8 cellular contexts compared by ENCODE assay signal in genomic region chr1:161763522-161764098, GRCh38. TPM values are rescaled to one million over a fixed set of nuclear protein-coding genes. Genes with fewer than 3 reads are reported as not detected.
DNase-seq lines count a peak whose midpoint lies in the region; ATAC-seq and TF ChIP-seq lines count a peak whose summit lies in the region.

No MANE protein-coding gene starts in this region.

- peaks cover 28% of the 10 kb centered on the region for H3K4me1 ChIP-seq in CD8-positive, alpha-beta T cell (ENCODE audit: insufficient read depth, low read length)
- no peaks in the 10 kb centered on the region for H3K4me1 ChIP-seq in H9 (ENCODE audit: insufficient read depth, low read length)
- H3K4me1 ChIP-seq in trophoblast cell (ENCODE audit: control insufficient read depth in 1 of 2, insufficient read depth in 2 of 2, low read length in 2 of 2) = peaks cover 0 to 1% of the 10 kb centered on the region in 2 experiments

- H4K8ac ChIP-seq in H9 (replicated peaks; ENCODE audit: insufficient read length, low read depth, low read length) (no peak overlapping the region), trophoblast cell (ENCODE audit: low read depth, low read length) (no peak overlapping the region)

- H3K4me3 ChIP-seq in CD8-positive, alpha-beta T cell (ENCODE audit: low read depth, low read length) = no peak overlapping the region
- H3K4me3 ChIP-seq in trophoblast cell (ENCODE audit: low read depth, low read length) = no peak overlapping the region

- H3K23ac ChIP-seq in H9 (ENCODE audit: insufficient read length, low read depth, low read length) (no peak overlapping the region), trophoblast cell (ENCODE audit: low read length) (no peak overlapping the region)

- H4K20me1 ChIP-seq in H9 (ENCODE audit: control insufficient read depth, insufficient read depth, insufficient read length) = no peaks in the 10 kb centered on the region

- no peaks in the 10 kb centered on the region for H3K36me3 ChIP-seq in CD8-positive, alpha-beta T cell (ENCODE audit: insufficient read depth, low read length)
- peaks cover under 1 to 1% of the 10 kb centered on the region in 2 experiments for H3K36me3 ChIP-seq in trophoblast cell (ENCODE audit: control insufficient read depth in 1 of 2, insufficient read depth in 2 of 2, low read length in 2 of 2)

- peak; percentile 66 for ATAC-seq in CD8-positive, alpha-beta T cell
- peak; percentile 45 for ATAC-seq in central memory CD8-positive, alpha-beta T cell (replicated peaks; ENCODE audit: extremely low read depth, poor library complexity, severe bottlenecking)
- no peak for ATAC-seq in GM19397 (IDR thresholded peaks at IDR 0.05; ENCODE audit: unreplicated experiment)

- no peak overlapping the region for H4K12ac ChIP-seq in trophoblast cell (ENCODE audit: low read depth, low read length)

- H3K27me3 ChIP-seq in CD8-positive, alpha-beta T cell (ENCODE audit: insufficient read depth, low read length) = no peaks in the 10 kb centered on the region
- H3K27me3 ChIP-seq in H9 (ENCODE audit: insufficient read depth, low read length) (no peaks in the 10 kb centered on the region), trophoblast cell (ENCODE audit: insufficient read depth, low read length) (no peaks in the 10 kb centered on the region)

- no peaks in the 10 kb centered on the region for H3K9me3 Mint-ChIP-seq in CD8-positive, alpha-beta T cell
- no peaks in the 10 kb centered on the region; a peak in 1 of 5 replicates for H3K9me3 Mint-ChIP-seq in H9
- H3K9me3 Mint-ChIP-seq in central memory CD8-positive, alpha-beta T cell = no peaks in the 10 kb centered on the region

- no peak overlapping the region for H3K56ac ChIP-seq in H9 (ENCODE audit: insufficient read length, low read depth, low read length)

- no peak overlapping the region for H3K18ac ChIP-seq in H9 (ENCODE audit: insufficient read length, low read depth, low read length)
- no peak overlapping the region for H3K18ac ChIP-seq in trophoblast cell (ENCODE audit: low read length)

- DNase-seq in CD8-positive, alpha-beta T cell = peak; percentile 16 to 60 (median 48)
- DNase-seq in H9 = no peak
- peak in 4 of 5 donors; percentile 9 to 55 (median 28) for DNase-seq in T-helper 1 cell
- DNase-seq in central memory CD8-positive, alpha-beta T cell (ENCODE audit: low spot score in 2 of 2) = no peak
- DNase-seq in trophoblast cell = peak; percentile 56 to 84
- DNase-seq in mesenteric fat pad (ENCODE audit: low spot score) = no peak
- no peak for DNase-seq in GM03348 (ENCODE audit: low spot score)

- no CpG with 5 or more reads among the region's 7 CpGs for WGBS in H9 (ENCODE audit: extremely low coverage, insufficient read length, low lambda C conversion rate)
- no CpG with 5 or more reads among the region's 7 CpGs for WGBS in trophoblast cell (ENCODE audit: extremely low coverage, insufficient coverage, insufficient read length)

- H3K4me2 ChIP-seq in H9 (ENCODE audit: insufficient read depth, insufficient read length, low read length) (no peak overlapping the region), trophoblast cell (ENCODE audit: low read length) (no peak overlapping the region)

- H3K23me2 ChIP-seq in H9 (ENCODE audit: insufficient read length, low read depth, low read length, poor library complexity, severe bottlenecking) = peaks cover 8% of the 10 kb centered on the region

- H3K36me3 Mint-ChIP-seq in CD8-positive, alpha-beta T cell = peaks cover 15% of the 10 kb centered on the region
- H3K36me3 Mint-ChIP-seq in H9 (ENCODE audit: insufficient read depth in 1 of 3, low read depth in 3 of 3) = peaks cover 2 to 3% (median 2%) of the 10 kb centered on the region in 3 experiments; a peak in 4 of 7 replicates
- H3K36me3 Mint-ChIP-seq in central memory CD8-positive, alpha-beta T cell (ENCODE audit: insufficient read depth) = peaks cover 16% of the 10 kb centered on the region

- H2BK12ac ChIP-seq in H9 (ENCODE audit: insufficient read length, low read depth, low read length) (no peak overlapping the region), trophoblast cell (ENCODE audit: low read length) (no peak overlapping the region)

- no peaks in the 10 kb centered on the region for H3K9me3 ChIP-seq in CD8-positive, alpha-beta T cell (ENCODE audit: low read length)
- H3K9me3 ChIP-seq in H9 (ENCODE audit: control insufficient read depth, low read depth, low read length) (no peaks in the 10 kb centered on the region), trophoblast cell (ENCODE audit: insufficient read depth, low read depth, low read length) (peaks cover 3% of the 10 kb centered on the region)

- CTCF ChIA-PET in CD8-positive, alpha-beta T cell (lab: Charles Lee) = interaction anchor here (0.8 to 2.8 kb wide), 10 partner anchors 8 to 274 kb away, joined by 3 to 24 read pairs (median 3); partner anchors contain the start of genes DUSP12 and OLFML2B

- no peak overlapping the region for H4K91ac ChIP-seq in H9 (ENCODE audit: insufficient read length, low read depth, low read length)
- no peak overlapping the region for H4K91ac ChIP-seq in trophoblast cell (ENCODE audit: low read depth, low read length)

- POLR2A ChIA-PET in CD8-positive, alpha-beta T cell (lab: Charles Lee) = interaction anchor here (1.0 kb wide), 1 partner anchor 14 kb away, joined by 3 read pairs; the partner anchor contains the start of gene DUSP12

- no peak overlapping the region for H3K9ac ChIP-seq in H9 (ENCODE audit: extremely low read depth, insufficient read length, low read length)
- no peak overlapping the region for H3K9ac ChIP-seq in trophoblast cell (ENCODE audit: low read length)

- peaks cover 32% of the 10 kb centered on the region for H3K4me1 Mint-ChIP-seq in CD8-positive, alpha-beta T cell (ENCODE audit: low read depth)
- H3K4me1 Mint-ChIP-seq in H9 = peaks cover 8 to 10% of the 10 kb centered on the region in 2 experiments; a peak in 3 of 4 replicates
- H3K4me1 Mint-ChIP-seq in central memory CD8-positive, alpha-beta T cell = peaks cover 19% of the 10 kb centered on the region

- peak overlapping the region; percentile 64 for H3K4me3 Mint-ChIP-seq in CD8-positive, alpha-beta T cell
- peak overlapping the region; percentile 5 to 24; a peak in 2 of 5 replicates for H3K4me3 Mint-ChIP-seq in H9
- H3K4me3 Mint-ChIP-seq in central memory CD8-positive, alpha-beta T cell = peak overlapping the region; percentile 52

- H3K79me1 ChIP-seq in H9 (ENCODE audit: insufficient read depth, low read depth, low read length, poor library complexity, severe bottlenecking) (no peaks in the 10 kb centered on the region), trophoblast cell (ENCODE audit: low read length) (peaks cover 5% of the 10 kb centered on the region)

- H2BK20ac ChIP-seq in H9 (ENCODE audit: low read depth, low read length, poor library complexity, severe bottlenecking) = no peak overlapping the region

- no peaks in the 10 kb centered on the region for H3K27me3 Mint-ChIP-seq in CD8-positive, alpha-beta T cell (ENCODE audit: low read depth)
- peaks cover 3% of the 10 kb centered on the region for H3K27me3 Mint-ChIP-seq in H9 (ENCODE audit: low read depth)
- no peaks in the 10 kb centered on the region for H3K27me3 Mint-ChIP-seq in central memory CD8-positive, alpha-beta T cell

- H2BK5ac ChIP-seq in H9 (ENCODE audit: insufficient read length, low read length) (no peak overlapping the region), trophoblast cell (ENCODE audit: low read depth, low read length, poor library complexity) (no peak overlapping the region)

- H3K27ac ChIP-seq in CD8-positive, alpha-beta T cell (ENCODE audit: low read depth, low read length) = no peak overlapping the region
- H3K27ac ChIP-seq in H9 (ENCODE audit: insufficient read length, low read depth, low read length) (no peak overlapping the region), trophoblast cell (ENCODE audit: low read depth, low read length) (no peak overlapping the region)

- H3K27ac Mint-ChIP-seq in CD8-positive, alpha-beta T cell = peak overlapping the region; percentile 3
- H3K27ac Mint-ChIP-seq in H9 = no peak overlapping the region
- peak overlapping the region; percentile 4 for H3K27ac Mint-ChIP-seq in central memory CD8-positive, alpha-beta T cell (ENCODE audit: low read depth)

- no peak overlapping the region for H2BK120ac ChIP-seq in H9 (ENCODE audit: low read depth, low read length, poor library complexity, severe bottlenecking)
- no peak overlapping the region for H2BK120ac ChIP-seq in trophoblast cell (ENCODE audit: insufficient read depth, low read length, poor library complexity)

- H3K79me2 ChIP-seq in H9 (ENCODE audit: insufficient read depth, low read length) (no peaks in the 10 kb centered on the region), trophoblast cell (ENCODE audit: control insufficient read depth, insufficient read depth, low read length, poor library complexity) (peaks cover 4% of the 10 kb centered on the region)

- H3T11ph ChIP-seq in H9 (ENCODE audit: low read length) = no peak overlapping the region

- no peak overlapping the region for H4K5ac ChIP-seq in H9 (ENCODE audit: insufficient read length, low read depth, low read length)

- no peak overlapping the region for H2AK5ac ChIP-seq in H9 (ENCODE audit: insufficient read length, low read length)
- no peak overlapping the region for H2AK5ac ChIP-seq in trophoblast cell (ENCODE audit: low read length)

- H2AFZ ChIP-seq in H9 (ENCODE audit: low read length) = no peak overlapping the region
- no peak overlapping the region for H2AFZ ChIP-seq in trophoblast cell (ENCODE audit: insufficient read depth, low read length, poor library complexity)

- H3K14ac ChIP-seq in H9 (ENCODE audit: insufficient read depth, low read length) (no peak overlapping the region), trophoblast cell (ENCODE audit: low read length) (no peak overlapping the region)

- intact Hi-C loops in CD8-positive, alpha-beta T cell (cut with DNase I, micrococcal nuclease) = loop anchor here (1.0 to 10.0 kb wide), 2 partner anchors 274 to 369 kb away; no protein-coding TSS in a partner anchor

- no peak overlapping the region for H2BK15ac ChIP-seq in H9 (ENCODE audit: low read depth, low read length)

- H3K4ac ChIP-seq in H9 (ENCODE audit: low read depth, low read length) = no peak overlapping the region
- H3K4ac ChIP-seq in trophoblast cell (ENCODE audit: low read depth, low read length) = no peak overlapping the region

- peak; percentile 75 for TF ChIP-seq CTCF in CD8-positive, alpha-beta T cell (IDR thresholded peaks at IDR 0.05)
- TF ChIP-seq CTCF in H9 (conservative IDR thresholded peaks at IDR 0.05) = peak; percentile 74

RNA-seq across cellular contexts. Expression of gene ATF6, which starts 2.5 kb away (rescaled TPM):
- total RNA-seq in CD8-positive, alpha-beta T cell = 10 to 100 TPM; 10.5 to 11.6 TPM
- 10.4 and 11.2 TPM in 2 replicates for total RNA-seq in H9 (2021)
- 26.8 and 28.0 TPM in 2 replicates for polyA plus RNA-seq in trophoblast cell (2013)
- 26.5 TPM for total RNA-seq in mesenteric fat pad

RNA-seq across cellular contexts. Expression of gene DUSP12, which starts 14.0 kb away (rescaled TPM):
- total RNA-seq in CD8-positive, alpha-beta T cell = 10 to 100 TPM; 27.9 to 31.1 TPM
- total RNA-seq in H9 (2021) (23.2 and 28.0 TPM in 2 replicates), mesenteric fat pad (16.2 TPM)
- polyA plus RNA-seq in trophoblast cell (2013) = 24.5 and 26.5 TPM in 2 replicates

RNA-seq across cellular contexts. Expression of gene FCRLB, which starts 42.3 kb away (rescaled TPM):
- total RNA-seq in CD8-positive, alpha-beta T cell = under 1 TPM; 0.24 to 0.33 TPM
- total RNA-seq in H9 (2021) = 0.18 TPM in 1 of 2 replicates, not detected in the other
- polyA plus RNA-seq in trophoblast cell (2013) = 0.45 and 0.47 TPM in 2 replicates
- 0.48 TPM for total RNA-seq in mesenteric fat pad

RNA-seq across cellular contexts. Expression of gene FCRLA, which starts 56.6 kb away (rescaled TPM):
- not detected for total RNA-seq in CD8-positive, alpha-beta T cell
- not detected in 2 replicates for total RNA-seq in H9 (2021)
- polyA plus RNA-seq in trophoblast cell (2013) = not detected in 2 replicates
- total RNA-seq in mesenteric fat pad = not detected

Comparison
In these comparisons a context has a peak if more than half of its experiments do, and no peak if none do; other contexts are left out.
1. DNase-seq: peak in CD8-positive, alpha-beta T cell (7 of 7), T-helper 1 cell (4 of 5) and trophoblast cell (2 of 2); none in H9 (single experiment), central memory CD8-positive, alpha-beta T cell (0 of 2), mesenteric fat pad (single experiment) and GM03348 (single experiment).
2. H3K27ac Mint-ChIP-seq: peak in CD8-positive, alpha-beta T cell (single experiment) and central memory CD8-positive, alpha-beta T cell (single experiment); none in H9 (0 of 3).
3. Peak in every context shown above with its lines, with median percentiles within 50 percentile points of each other: H3K4me3 Mint-ChIP-seq.